Comparison of ENCODE assay signal across 8 cellular contexts in genomic region chr17:42484304-42484703, GRCh38. TPM values are rescaled to one million over a fixed set of nuclear protein-coding genes. Genes with fewer than 3 reads are reported as not detected.
DNase-seq lines count a peak whose midpoint lies in the region; ATAC-seq lines count a peak whose summit lies in the region.

No MANE protein-coding gene starts in this region.

- DNase-seq in NAMALWA (ENCODE audit: low spot score) (peak; percentile 90), left ventricle myocardium superior (no peak), DMS53 (lab: John Stamatoyannopoulos, UW) (no peak), cerebellar nuclear complex (lab: John Stamatoyannopoulos, UW) (no peak), NCI-H1417 treated with DMSO at 0.1 percent for 48 hours (lab: John Stamatoyannopoulos, UW) (no peak), NCI-H2029 treated with DMSO at 0.1 percent for 48 hours (lab: John Stamatoyannopoulos, UW) (no peak)
- DNase-seq in activated CD8-positive, alpha-beta memory T cell treated with anti-CD3 and anti-CD28 coated beads, Interleukin-2, amount 50 U/mL, for 24 hours (ENCODE audit: extremely low read depth) = peak; percentile 58
- peak; percentile 58 to 73 for DNase-seq in stimulated activated CD8-positive, alpha-beta memory T cell treated with anti-CD3 and anti-CD28 coated beads, Interleukin-15, amount 100 ng/mL, for 48 hours (ENCODE audit: low read depth in 2 of 2)

- ATAC-seq in left ventricle myocardium superior = peak; percentile 18

- intact Hi-C loops in left ventricle myocardium superior (cut with micrococcal nuclease) = no loop called here

RNA-seq across cellular contexts. Expression of gene ATP6V0A1, which starts 25.6 kb away (rescaled TPM):
- total RNA-seq in left ventricle myocardium superior = 33.2 TPM

RNA-seq across cellular contexts. Expression of gene NAGLU, which starts 51.7 kb away (rescaled TPM):
- 8.3 TPM for total RNA-seq in left ventricle myocardium superior

Comparison
In these comparisons a context has a peak if more than half of its experiments do, and no peak if none do; other contexts are left out.
1. DNase-seq: peak in NAMALWA (single experiment), activated CD8-positive, alpha-beta memory T cell treated with anti-CD3 and anti-CD28 coated beads, Interleukin-2, amount 50 U/mL, for 24 hours (single experiment) and stimulated activated CD8-positive, alpha-beta memory T cell treated with anti-CD3 and anti-CD28 coated beads, Interleukin-15, amount 100 ng/mL, for 48 hours (2 of 2); none in left ventricle myocardium superior (single experiment), DMS53 (single experiment), cerebellar nuclear complex (0 of 2), NCI-H1417 treated with DMSO at 0.1 percent for 48 hours (single experiment) and NCI-H2029 treated with DMSO at 0.1 percent for 48 hours (single experiment).